ENCODE assay signal across 8 cellular contexts in the genomic region with DNA sequence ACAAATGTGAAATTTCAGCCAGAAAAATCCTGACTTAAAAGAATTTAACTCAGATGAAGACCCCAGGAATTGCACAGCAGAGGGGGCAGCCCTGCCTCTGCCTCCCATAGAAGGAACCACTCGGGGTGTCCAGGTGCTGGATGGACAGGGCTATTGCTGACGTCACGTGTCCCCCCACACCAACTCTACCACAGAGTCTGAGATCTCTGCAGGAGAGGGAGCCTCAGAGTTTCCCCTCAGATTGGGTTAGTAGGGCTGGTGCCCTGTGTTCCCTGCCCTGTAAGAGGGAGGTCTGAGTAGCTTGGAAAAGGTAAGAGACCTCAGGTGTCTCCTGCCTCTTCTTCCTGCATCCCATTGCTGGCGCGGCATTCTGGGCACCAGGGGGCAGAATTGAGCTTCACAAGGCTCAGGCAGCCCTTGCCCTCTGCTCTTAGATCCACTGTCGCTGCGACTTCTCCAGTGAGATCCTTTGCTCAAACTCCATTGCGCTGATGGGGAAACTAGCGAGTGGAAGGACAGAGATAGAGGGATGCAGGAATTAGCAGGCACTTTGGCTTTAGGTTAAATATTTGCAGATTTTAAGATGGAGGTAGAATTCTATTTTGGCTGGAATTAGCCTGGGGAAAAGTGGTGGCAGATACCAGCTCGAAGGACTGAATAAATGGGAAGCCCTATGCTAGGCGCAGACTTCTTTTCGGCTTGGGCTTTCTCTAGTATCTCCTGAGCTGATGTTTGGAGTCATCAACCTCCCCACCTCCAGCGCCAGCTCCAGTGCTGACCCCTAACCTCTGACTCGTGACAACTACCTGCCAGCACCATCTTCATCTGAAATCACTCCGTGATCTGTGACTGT. TPM values are rescaled to one million over a fixed set of nuclear protein-coding genes. Genes with fewer than 3 reads are reported as not detected.
DNase-seq lines count a peak whose midpoint lies in the region; ATAC-seq and TF ChIP-seq lines count a peak whose summit lies in the region.

No MANE protein-coding gene starts in this region.

- no peaks in the 10 kb centered on the region for H3K9me3 ChIP-seq in Peyer's patch
- no peaks in the 10 kb centered on the region for H3K9me3 ChIP-seq in neural cell (ENCODE audit: low read length)

- TF ChIP-seq EP300 in neural cell (conservative IDR thresholded peaks at IDR 0.05; ENCODE audit: poor library complexity, severe bottlenecking), result no peak

- H3K79me2 ChIP-seq in neural cell (replicated peaks; ENCODE audit: insufficient read depth, low read length), result no peaks in the 10 kb centered on the region

- peaks cover 13% of the 10 kb centered on the region for H3K4me1 Mint-ChIP-seq in activated T-helper 1 cell treated with anti-CD3 and anti-CD28 coated beads, Interleukin-12 subunit alpha, Interleukin-12 subunit beta, Interleukin-2, Interleukin-4 antibody, amounts not matched to agents 30 ng/mL and 10 ng/mL and 1 ng/mL, durations not matched to agents 14 hours and 24 hours and 36 hours (ENCODE audit: low read depth)

- H3K27me3 ChIP-seq in Peyer's patch (no peaks in the 10 kb centered on the region), neural cell (ENCODE audit: insufficient read depth, low read depth, low read length) (peaks cover 80% of the 10 kb centered on the region)

- peaks cover 0 to 14% (median 3%) of the 10 kb centered on the region in 4 donors for H3K4me1 ChIP-seq in Peyer's patch

- no peaks in the 10 kb centered on the region for H3K9me3 Mint-ChIP-seq in activated T-helper 1 cell treated with anti-CD3 and anti-CD28 coated beads, Interleukin-12 subunit alpha, Interleukin-12 subunit beta, Interleukin-2, Interleukin-4 antibody, amounts not matched to agents 30 ng/mL and 10 ng/mL and 1 ng/mL, durations not matched to agents 14 hours and 24 hours and 36 hours

- peak overlapping the region; percentile 50 for H3K27ac Mint-ChIP-seq in activated T-helper 1 cell treated with anti-CD3 and anti-CD28 coated beads, Interleukin-12 subunit alpha, Interleukin-12 subunit beta, Interleukin-2, Interleukin-4 antibody, amounts not matched to agents 30 ng/mL and 10 ng/mL and 1 ng/mL, durations not matched to agents 14 hours and 24 hours and 36 hours

- H3K9me2 ChIP-seq in neural cell (ENCODE audit: insufficient read depth, low read length), result no peaks in the 10 kb centered on the region

- no peak for ATAC-seq in stimulated activated naive CD8-positive, alpha-beta T cell treated with anti-CD3 and anti-CD28 coated beads, Interleukin-15, Interleukin-2, amounts not matched to agents 100 U/mL and 50 U/mL, for 24 hours
- no peak for ATAC-seq in HG02981 (IDR thresholded peaks at IDR 0.05; ENCODE audit: unreplicated experiment)

- peak; percentile 94 for TF ChIP-seq RAD21 in neural cell (conservative IDR thresholded peaks at IDR 0.05)

- no peak overlapping the region for H3K4me3 ChIP-seq in Jurkat, Clone E6-1 (ENCODE audit: low read length)
- H3K4me3 ChIP-seq in Peyer's patch (no peak overlapping the region), neural cell (ENCODE audit: low read length) (no peak overlapping the region)

- TF ChIP-seq CTCF in Peyer's patch (IDR thresholded peaks at IDR 0.05) (peak; percentile 35 to 81 (median 71)), neural cell (IDR thresholded peaks at IDR 0.05; ENCODE audit: poor library complexity, severe bottlenecking) (peak; percentile 93)

- H3K27me3 Mint-ChIP-seq in activated T-helper 1 cell treated with anti-CD3 and anti-CD28 coated beads, Interleukin-12 subunit alpha, Interleukin-12 subunit beta, Interleukin-2, Interleukin-4 antibody, amounts not matched to agents 30 ng/mL and 10 ng/mL and 1 ng/mL, durations not matched to agents 14 hours and 24 hours and 36 hours (ENCODE audit: insufficient read depth), result peaks cover 56% of the 10 kb centered on the region

- intact Hi-C loops in activated T-helper 1 cell treated with anti-CD3 and anti-CD28 coated beads, Interleukin-12 subunit alpha, Interleukin-12 subunit beta, Interleukin-2, Interleukin-4 antibody, amounts not matched to agents 30 ng/mL and 10 ng/mL and 1 ng/mL, durations not matched to agents 14 hours and 24 hours and 36 hours (cut with micrococcal nuclease), result loop anchor here (1.0 kb wide), 2 partner anchors 81 to 278 kb away; no protein-coding TSS in a partner anchor

- no peak for TF ChIP-seq POLR2A in Peyer's patch (IDR thresholded peaks at IDR 0.05)

- H3K27ac ChIP-seq in Peyer's patch (no peak overlapping the region), neural cell (ENCODE audit: low read length) (no peak overlapping the region)

- H3F3A ChIP-seq in neural cell (ENCODE audit: insufficient read depth, low read length, poor library complexity, severe bottlenecking), result no peaks in the 10 kb centered on the region

- H4K20me1 ChIP-seq in neural cell (ENCODE audit: insufficient read depth), result no peaks in the 10 kb centered on the region

- peaks cover 2% of the 10 kb centered on the region for H3K36me3 Mint-ChIP-seq in activated T-helper 1 cell treated with anti-CD3 and anti-CD28 coated beads, Interleukin-12 subunit alpha, Interleukin-12 subunit beta, Interleukin-2, Interleukin-4 antibody, amounts not matched to agents 30 ng/mL and 10 ng/mL and 1 ng/mL, durations not matched to agents 14 hours and 24 hours and 36 hours (ENCODE audit: low read depth)

- DNase-seq in DMS153 (lab: John Stamatoyannopoulos, UW) (peak; percentile 72), Peyer's patch (peak; percentile 69 to 92 (median 88)), fibroblast of peridontal ligament (ENCODE audit: extremely low read depth) (peak; percentile 56)
- DNase-seq in Jurkat, Clone E6-1 (ENCODE audit: low read depth, low spot score), result peak; percentile 58
- DNase-seq in activated T-helper 1 cell treated with anti-CD3 and anti-CD28 coated beads, Interleukin-12 subunit alpha, Interleukin-12 subunit beta, Interleukin-2, Interleukin-4 antibody, amounts not matched to agents 30 ng/mL and 10 ng/mL and 1 ng/mL, durations not matched to agents 14 hours and 24 hours and 36 hours (ENCODE audit: low spot score), result peak; percentile 60
- peak; percentile 88 for DNase-seq in stimulated activated naive CD8-positive, alpha-beta T cell treated with anti-CD3 and anti-CD28 coated beads, Interleukin-15, Interleukin-2, amounts not matched to agents 100 U/mL and 50 U/mL, for 24 hours

- H3K36me3 ChIP-seq in Peyer's patch (no peaks in the 10 kb centered on the region), neural cell (ENCODE audit: insufficient read depth, low read length) (no peaks in the 10 kb centered on the region)

- H3K4me2 ChIP-seq in neural cell (ENCODE audit: low read length), result no peak overlapping the region

- no peak overlapping the region for H3K9ac ChIP-seq in neural cell (ENCODE audit: low read length)

- no peak overlapping the region for H2AFZ ChIP-seq in neural cell (ENCODE audit: low read depth, low read length)

- H3K4me3 Mint-ChIP-seq in activated T-helper 1 cell treated with anti-CD3 and anti-CD28 coated beads, Interleukin-12 subunit alpha, Interleukin-12 subunit beta, Interleukin-2, Interleukin-4 antibody, amounts not matched to agents 30 ng/mL and 10 ng/mL and 1 ng/mL, durations not matched to agents 14 hours and 24 hours and 36 hours, result no peak overlapping the region

TF ChIP-seq in neural cell, 6 proteins besides CTCF, POLR2A, EP300 and RAD21:
- TF ChIP-seq TAF1 (IDR thresholded peaks at IDR 0.05; ENCODE audit: low read depth), result no peak
- no peak for TF ChIP-seq POLR2AphosphoS5 (IDR thresholded peaks at IDR 0.05)
- TF ChIP-seq, protein P1, sequence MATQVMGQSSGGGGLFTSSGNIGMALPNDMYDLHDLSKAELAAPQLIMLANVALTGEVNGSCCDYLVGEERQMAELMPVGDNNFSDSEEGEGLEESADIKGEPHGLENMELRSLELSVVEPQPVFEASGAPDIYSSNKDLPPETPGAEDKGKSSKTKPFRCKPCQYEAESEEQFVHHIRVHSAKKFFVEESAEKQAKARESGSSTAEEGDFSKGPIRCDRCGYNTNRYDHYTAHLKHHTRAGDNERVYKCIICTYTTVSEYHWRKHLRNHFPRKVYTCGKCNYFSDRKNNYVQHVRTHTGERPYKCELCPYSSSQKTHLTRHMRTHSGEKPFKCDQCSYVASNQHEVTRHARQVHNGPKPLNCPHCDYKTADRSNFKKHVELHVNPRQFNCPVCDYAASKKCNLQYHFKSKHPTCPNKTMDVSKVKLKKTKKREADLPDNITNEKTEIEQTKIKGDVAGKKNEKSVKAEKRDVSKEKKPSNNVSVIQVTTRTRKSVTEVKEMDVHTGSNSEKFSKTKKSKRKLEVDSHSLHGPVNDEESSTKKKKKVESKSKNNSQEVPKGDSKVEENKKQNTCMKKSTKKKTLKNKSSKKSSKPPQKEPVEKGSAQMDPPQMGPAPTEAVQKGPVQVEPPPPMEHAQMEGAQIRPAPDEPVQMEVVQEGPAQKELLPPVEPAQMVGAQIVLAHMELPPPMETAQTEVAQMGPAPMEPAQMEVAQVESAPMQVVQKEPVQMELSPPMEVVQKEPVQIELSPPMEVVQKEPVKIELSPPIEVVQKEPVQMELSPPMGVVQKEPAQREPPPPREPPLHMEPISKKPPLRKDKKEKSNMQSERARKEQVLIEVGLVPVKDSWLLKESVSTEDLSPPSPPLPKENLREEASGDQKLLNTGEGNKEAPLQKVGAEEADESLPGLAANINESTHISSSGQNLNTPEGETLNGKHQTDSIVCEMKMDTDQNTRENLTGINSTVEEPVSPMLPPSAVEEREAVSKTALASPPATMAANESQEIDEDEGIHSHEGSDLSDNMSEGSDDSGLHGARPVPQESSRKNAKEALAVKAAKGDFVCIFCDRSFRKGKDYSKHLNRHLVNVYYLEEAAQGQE (IDR thresholded peaks at IDR 0.05; ENCODE audit: borderline replicate concordance), result no peak
- TF ChIP-seq SMC3 (conservative IDR thresholded peaks at IDR 0.05; ENCODE audit: poor library complexity), result peak; percentile 98
TF ChIP-seq in neural cell: peak in this region for 1.

RNA-seq across cellular contexts. Expression of gene DMBX1, which starts 42.8 kb away (rescaled TPM):
- 0.60 TPM for polyA plus RNA-seq in Jurkat, Clone E6-1 (2012; ENCODE audit: insufficient read depth, insufficient read length)
- total RNA-seq in Peyer's patch, result not detected
- not detected in 2 replicates for total RNA-seq in activated T-helper 1 cell treated with anti-CD3 and anti-CD28 coated beads, Interleukin-12 subunit alpha, Interleukin-12 subunit beta, Interleukin-2, Interleukin-4 antibody, amounts not matched to agents 30 ng/mL and 10 ng/mL and 1 ng/mL, durations not matched to agents 14 hours and 24 hours and 36 hours
- 0.28 TPM in 1 of 2 replicates, not detected in the other for polyA plus RNA-seq in neural cell
- not detected in 2 replicates for polyA minus RNA-seq in neural cell

RNA-seq across cellular contexts. Expression of gene FAAH, which starts 52.8 kb away (rescaled TPM):
- polyA plus RNA-seq in Jurkat, Clone E6-1 (2012; ENCODE audit: insufficient read depth, insufficient read length), result 3.6 TPM
- total RNA-seq in Peyer's patch, result 100 to 1,000 TPM; 107 to 230 (median 152) TPM
- total RNA-seq in activated T-helper 1 cell treated with anti-CD3 and anti-CD28 coated beads, Interleukin-12 subunit alpha, Interleukin-12 subunit beta, Interleukin-2, Interleukin-4 antibody, amounts not matched to agents 30 ng/mL and 10 ng/mL and 1 ng/mL, durations not matched to agents 14 hours and 24 hours and 36 hours, result 4.4 and 5.0 TPM in 2 replicates
- polyA plus RNA-seq in neural cell, result 106 and 111 TPM in 2 replicates
- polyA minus RNA-seq in neural cell, result 47.6 and 54.5 TPM in 2 replicates

Comparison
In these comparisons a context has a peak if more than half of its experiments do, and no peak if none do; other contexts are left out.
1. RNA of gene FAAH, which starts 52.8 kb away (total RNA-seq): 107 to 230 TPM in Peyer's patch; 4.4 to 5.0 TPM in activated T-helper 1 cell treated with anti-CD3 and anti-CD28 coated beads, Interleukin-12 subunit alpha, Interleukin-12 subunit beta, Interleukin-2, Interleukin-4 antibody, amounts not matched to agents 30 ng/mL and 10 ng/mL and 1 ng/mL, durations not matched to agents 14 hours and 24 hours and 36 hours; every median in the first group is over 10 times any median in the second.
2. Peak in every context shown above with its lines, with median percentiles within 50 percentile points of each other: DNase-seq.